In genomic region chr9:121213136-121213806, GRCh38 we compare ENCODE assay signal across 8 cellular contexts. TPM values are rescaled to one million over a fixed set of nuclear protein-coding genes. Genes with fewer than 3 reads are reported as not detected.
DNase-seq lines count a peak whose midpoint lies in the region; ATAC-seq, FAIRE-seq and TF ChIP-seq lines count a peak whose summit lies in the region.

No MANE protein-coding gene starts in this region.

- peaks cover 11% of the 10 kb centered on the region for H3K27me3 Mint-ChIP-seq in brain

- FAIRE-seq in TTC549 (lab: Jason Lieb, UNC): peak; percentile 46

- H3K27ac ChIP-seq in skin epidermis: peak overlapping the region in 14 of 21 experiments; percentile 22 to 69 (median 46)

- TF ChIP-seq CTCF in brain (conservative IDR thresholded peaks at IDR 0.05): peak; percentile 95 to 96

- H3K27ac Mint-ChIP-seq in brain: peak overlapping the region in 3 of 5 experiments; percentile 36 to 60 (median 51)

- H3K4me3 ChIP-seq in skin epidermis: no peak overlapping the region

- H3K4me1 Mint-ChIP-seq in brain: peaks cover 6% of the 10 kb centered on the region

- DNase-seq in AML-193 (lab: John Stamatoyannopoulos, UW) (peak; percentile 71 to 75), NCI-H2107 (lab: John Stamatoyannopoulos, UW) (peak; percentile 61), iPS-NIHi11 (ENCODE audit: low spot score) (peak; percentile 89)

- no peaks in the 10 kb centered on the region for H3K36me3 Mint-ChIP-seq in brain

- peak; percentile 54 for ATAC-seq in GM21717 (IDR thresholded peaks at IDR 0.05; ENCODE audit: unreplicated experiment)
- no peak for ATAC-seq in GM19395 (IDR thresholded peaks at IDR 0.05; ENCODE audit: unreplicated experiment)

- no peaks in the 10 kb centered on the region for H3K9me3 Mint-ChIP-seq in brain

- peak overlapping the region in 1 of 5 experiments; percentile 13 for H3K4me3 Mint-ChIP-seq in brain

RNA-seq across cellular contexts. Expression of gene RAB14, which starts 11.6 kb away (rescaled TPM):
- polyA plus RNA-seq in brain (ENCODE audit: insufficient read depth, low read depth, low replicate concordance): 84.0 TPM

RNA-seq across cellular contexts. Expression of gene GSN, which starts 54.7 kb away (rescaled TPM):
- polyA plus RNA-seq in brain (ENCODE audit: insufficient read depth, low read depth, low replicate concordance): 430 TPM
